Comparison of ENCODE assay signal across 28 cellular contexts in the genomic region with DNA sequence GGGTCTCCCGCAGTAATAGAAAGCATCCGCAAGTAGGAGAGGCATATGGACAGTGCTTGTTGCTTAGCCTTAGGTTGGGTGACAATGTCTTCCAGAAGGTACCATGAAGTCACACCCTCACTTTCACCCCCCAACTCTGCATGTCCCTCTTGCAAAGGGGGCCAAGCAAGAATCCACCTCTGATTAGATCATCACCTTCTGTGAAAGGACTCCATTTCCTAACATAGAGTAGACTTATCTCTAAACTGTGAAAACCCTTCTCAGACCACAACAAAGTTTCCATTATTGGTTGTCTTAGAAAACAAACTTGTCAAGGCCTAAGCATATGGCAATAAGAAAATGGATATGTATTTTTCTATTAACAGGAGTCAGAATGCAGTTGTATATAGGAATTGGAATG.
"Had no signal": no experiment of that assay in that cellular context is flagged by ENCODE, and none has a peak within 500 bp of the region (broad histone marks: within the 10 kb centered on the region; RNA-seq: fewer than 3 reads in every experiment).

No MANE protein-coding gene starts in this region.

- H3K4me1 Mint-ChIP-seq: activated B cell treated with CpG ODN at 0.5 μM for 24 hours; activated CD4-positive, alpha-beta T cell treated with anti-CD3 and anti-CD28 coated beads, Interleukin-2, amount 10 ng/mL, durations not matched to agents 24 days and 14 days; activated naive CD8-positive, alpha-beta T cell treated with anti-CD3 and anti-CD28 coated beads, Interleukin-2, amount 50 U/mL, for 24 hours had no signal

- H3K27ac ChIP-seq: RWPE1, SJSA1 had no signal

- H3K4me3 Mint-ChIP-seq: activated B cell treated with CpG ODN at 0.5 μM for 24 hours; activated CD4-positive, alpha-beta memory T cell treated with anti-CD3 and anti-CD28 coated beads for 36 hours; activated CD4-positive, alpha-beta T cell treated with anti-CD3 and anti-CD28 coated beads, Interleukin-2, amount 10 ng/mL, durations not matched to agents 24 days and 14 days; activated naive CD8-positive, alpha-beta T cell treated with anti-CD3 and anti-CD28 coated beads, Interleukin-2, amount 50 U/mL, for 24 hours; activated T-cell treated with anti-CD3 and anti-CD28 coated beads, Interleukin-2, amount 50 U/mL, for 4 hours; T-helper 1 cell treated with Interleukin-12 subunit alpha and Interleukin-12 subunit beta and Interleukin-4 antibody, amounts not matched to agents 30 μg/mL and 1 μg/mL, for 36 hours had no signal

- ATAC-seq: activated naive CD8-positive, alpha-beta T cell treated with anti-CD3 and anti-CD28 coated beads, Interleukin-2, amount 50 U/mL, for 24 hours; activated T-cell treated with anti-CD3 and anti-CD28 coated beads, Interleukin-2, amount 50 U/mL, for 4 hours; Panc1; SK-N-SH treated with all-trans-retinoic acid at 6 μM for 48 hours had no signal

- H3K4me1 ChIP-seq: SJSA1 had no signal

- DNase-seq: activated B cell treated with CpG ODN at 0.5 μM for 24 hours; activated CD4-positive, alpha-beta memory T cell treated with anti-CD3 and anti-CD28 coated beads for 36 hours; activated CD4-positive, alpha-beta T cell treated with anti-CD3 and anti-CD28 coated beads for 1 hour; activated CD4-positive, alpha-beta T cell treated with anti-CD3 and anti-CD28 coated beads, Interleukin-2, amount 10 ng/mL, durations not matched to agents 24 days and 14 days; activated CD8-positive, alpha-beta memory T cell treated with anti-CD3 and anti-CD28 coated beads for 24 hours; activated effector memory CD4-positive, alpha-beta T cell treated with anti-CD3 and anti-CD28 coated beads, Interleukin-2, amount 50 U/mL, for 16 hours; activated naive CD4-positive, alpha-beta T cell treated with Interleukin-2 at 50 U/mL for 16 hours; activated naive CD8-positive, alpha-beta T cell treated with anti-CD3 and anti-CD28 coated beads, Interleukin-2, amount 50 U/mL, for 24 hours; activated T-cell treated with anti-CD3 and anti-CD28 coated beads, Interleukin-2, amount 50 U/mL, for 4 hours; amniotic stem cell; MV-4-11; NCI-H1092 treated with DMSO at 0.1 percent for 48 hours; NCI-H1436; NCI-H1694 treated with DMSO at 0.1 percent for 48 hours; NCI-H2029 treated with DMSO at 0.1 percent for 48 hours; NCI-H345; NCI-H510A; NCI-H526 treated with DMSO at 0.1 percent for 48 hours; NCI-H82; SHP77 had no signal

- H3K9me3 ChIP-seq: MG63, SJSA1 had no signal

- H3K27me3 Mint-ChIP-seq: activated B cell treated with CpG ODN at 0.5 μM for 24 hours; activated CD4-positive, alpha-beta memory T cell treated with anti-CD3 and anti-CD28 coated beads for 36 hours; activated naive CD8-positive, alpha-beta T cell treated with anti-CD3 and anti-CD28 coated beads, Interleukin-2, amount 50 U/mL, for 24 hours had no signal

- H3K36me3 Mint-ChIP-seq: activated CD4-positive, alpha-beta memory T cell treated with anti-CD3 and anti-CD28 coated beads for 36 hours; activated naive CD4-positive, alpha-beta T cell treated with anti-CD3 and anti-CD28 coated beads, Interleukin-2, amount 50 U/mL, for 72 hours had no signal

- H3K27ac Mint-ChIP-seq: activated B cell treated with CpG ODN at 0.5 μM for 24 hours; activated CD4-positive, alpha-beta memory T cell treated with anti-CD3 and anti-CD28 coated beads for 36 hours; activated CD4-positive, alpha-beta T cell treated with anti-CD3 and anti-CD28 coated beads, Interleukin-2, amount 10 ng/mL, durations not matched to agents 24 days and 14 days; activated naive CD4-positive, alpha-beta T cell treated with anti-CD3 and anti-CD28 coated beads, Interleukin-2, amount 50 U/mL, for 72 hours; activated naive CD8-positive, alpha-beta T cell treated with anti-CD3 and anti-CD28 coated beads, Interleukin-2, amount 50 U/mL, for 24 hours; T-helper 1 cell treated with Interleukin-12 subunit alpha and Interleukin-12 subunit beta and Interleukin-4 antibody, amounts not matched to agents 30 μg/mL and 1 μg/mL, for 36 hours had no signal

- FAIRE-seq: astrocyte had no signal

- H3K36me3 ChIP-seq: MG63, SJSA1 had no signal

- H3K4me3 ChIP-seq: MG63, SJSA1 had no signal

- H3K27me3 ChIP-seq: MG63, SJSA1 had no signal

- H3K9me3 Mint-ChIP-seq: activated B cell treated with CpG ODN at 0.5 μM for 24 hours; activated CD4-positive, alpha-beta memory T cell treated with anti-CD3 and anti-CD28 coated beads for 36 hours; activated CD4-positive, alpha-beta T cell treated with anti-CD3 and anti-CD28 coated beads, Interleukin-2, amount 10 ng/mL, durations not matched to agents 24 days and 14 days; activated naive CD4-positive, alpha-beta T cell treated with anti-CD3 and anti-CD28 coated beads, Interleukin-2, amount 50 U/mL, for 72 hours; activated naive CD8-positive, alpha-beta T cell treated with anti-CD3 and anti-CD28 coated beads, Interleukin-2, amount 50 U/mL, for 24 hours; activated T-cell treated with anti-CD3 and anti-CD28 coated beads, Interleukin-2, amount 50 U/mL, for 4 hours; T-helper 1 cell treated with Interleukin-12 subunit alpha and Interleukin-12 subunit beta and Interleukin-4 antibody, amounts not matched to agents 30 μg/mL and 1 μg/mL, for 36 hours had no signal
